Comparison of ENCODE assay signal across 20 cellular contexts in the genomic region with DNA sequence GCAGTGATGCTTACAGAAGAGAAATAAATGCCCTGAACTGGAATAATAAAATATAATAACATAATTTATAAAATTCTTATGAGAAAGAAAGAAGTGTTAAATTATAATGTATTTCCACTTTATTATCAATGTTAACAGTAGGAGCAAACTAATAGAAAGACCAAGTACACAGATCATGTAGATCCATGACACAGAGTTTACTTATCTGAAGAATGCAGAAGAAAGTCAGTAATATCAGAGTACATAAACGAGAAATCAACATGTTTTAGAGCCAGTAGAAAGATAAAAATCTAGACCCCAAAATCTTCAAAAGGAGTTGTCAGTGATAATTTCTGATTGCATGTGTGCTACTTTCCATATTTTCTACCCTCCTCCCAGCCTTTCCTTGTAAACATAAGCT.
"Had no signal": no experiment of that assay in that cellular context is flagged by ENCODE, and none has a peak within 500 bp of the region (broad histone marks: within the 10 kb centered on the region; RNA-seq: fewer than 3 reads in every experiment).

No MANE protein-coding gene starts in this region.

- H3K4me1 ChIP-seq: esophagus muscularis mucosa, foreskin keratinocyte, gastroesophageal sphincter, heart left ventricle, left lung had no signal

- H3K27me3 ChIP-seq: esophagus muscularis mucosa, foreskin keratinocyte, gastroesophageal sphincter, left lung had no signal

- H3K27ac ChIP-seq: coronary artery, dorsolateral prefrontal cortex, esophagus muscularis mucosa, foreskin keratinocyte, gastroesophageal sphincter, heart left ventricle, hepatocyte, left lung had no signal

- H3K79me2 ChIP-seq: hepatocyte had no signal

- H2AFZ ChIP-seq: hepatocyte had no signal

- H3K9me3 ChIP-seq: esophagus muscularis mucosa, gastroesophageal sphincter, heart left ventricle, left lung had no signal

- H3K4me2 ChIP-seq: hepatocyte had no signal

- DNase-seq: dermis blood vessel endothelial cell; dorsolateral prefrontal cortex; effector CD4-positive, alpha-beta T cell; effector memory CD4-positive, alpha-beta T cell; foreskin keratinocyte; heart left ventricle; hypothalamus; immature natural killer cell; left cardiac atrium; left lung; left ventricle myocardium superior; mammary epithelial cell; mesendoderm; midbrain; naive thymus-derived CD4-positive, alpha-beta T cell had no signal

- H3K4me3 ChIP-seq: coronary artery, dorsolateral prefrontal cortex, esophagus muscularis mucosa, gastroesophageal sphincter, heart left ventricle, hepatocyte, left lung, lung had no signal

- H3K36me3 ChIP-seq: esophagus muscularis mucosa, gastroesophageal sphincter, heart left ventricle, left lung had no signal
